ENCODE assay signal across 24 cellular contexts in genomic region chr15:65847977-65848376, GRCh38.
"Had no signal": no experiment of that assay in that cellular context is flagged by ENCODE, and none has a peak within 500 bp of the region (broad histone marks: within the 10 kb centered on the region; RNA-seq: fewer than 3 reads in every experiment).

No MANE protein-coding gene starts in this region.

- H3K27me3 ChIP-seq: ovary, spleen, tibial nerve, uterus had no signal

- H3K36me3 ChIP-seq: left ventricle myocardium inferior, ovary, prostate gland, spleen, tibial nerve, uterus had no signal

- H3K4me3 ChIP-seq: left ventricle myocardium inferior, lung, ovary, prostate gland, skin epidermis, spleen, tibial nerve, uterus had no signal

- H3K4me1 ChIP-seq: left ventricle myocardium inferior, prostate gland, spleen, uterus had no signal

- H3K27ac ChIP-seq: left ventricle myocardium inferior, ovary, prostate gland, skin epidermis, spleen, tibial nerve, uterus had no signal

- H3K9me3 ChIP-seq: left ventricle myocardium inferior, ovary, prostate gland, spleen, tibial nerve, uterus had no signal

- DNase-seq: hypothalamus; immature natural killer cell; kidney; left ventricle myocardium inferior; mesendoderm; naive thymus-derived CD4-positive, alpha-beta T cell; ovary; retina; right cardiac atrium; spleen; stimulated activated CD4-positive, alpha-beta T cell treated with anti-CD3 and anti-CD28 coated beads, Interleukin-4, amount 100 ng/mL, for 4 hours; stimulated activated CD8-positive, alpha-beta memory T cell treated with anti-CD3 and anti-CD28 coated beads, Interleukin-4, amount 100 ng/mL, for 48 hours; stimulated activated naive CD4-positive, alpha-beta T cell treated with Interleukin-2 at 50 U/mL for 16 hours; stimulated activated naive CD8-positive, alpha-beta T cell treated with anti-CD3 and anti-CD28 coated beads, Interleukin-15, amount 100 ng/mL, for 72 hours; substantia nigra; uterus had no signal

- FAIRE-seq: islet of Langerhans, kidney had no signal

- ATAC-seq: naive thymus-derived CD4-positive, alpha-beta T cell; natural killer cell treated with Interleukin-12 subunit alpha and Interleukin-12 subunit beta and Interleukin-15 and Interleukin-18, amount 100 ng/mL, for 72 hours; right cardiac atrium; sciatic nerve; stimulated activated memory B cell treated with anti-CD40 and anti-IgM and Interleukin-4, amounts not matched to agents 10 μg/mL and 1 μg/mL and 100 μg/mL, for 72 hours; stimulated activated naive CD8-positive, alpha-beta T cell treated with anti-CD3 and anti-CD28 coated beads, Interleukin-15, amount 100 ng/mL, for 72 hours had no signal
